Comparison of ENCODE assay signal across 13 cellular contexts in genomic region chr14:104139460-104140212, GRCh38. TPM values are rescaled to one million over a fixed set of nuclear protein-coding genes. Genes with fewer than 3 reads are reported as not detected.
DNase-seq lines count a peak whose midpoint lies in the region; ATAC-seq and TF ChIP-seq lines count a peak whose summit lies in the region.
"Had no signal": no experiment of that assay in that cellular context is flagged by ENCODE, and none has a peak within 500 bp of the region (broad histone marks: within the 10 kb centered on the region; RNA-seq: fewer than 3 reads in every experiment).

No MANE protein-coding gene starts in this region.

- H3K27ac Mint-ChIP-seq in activated CD4-positive, alpha-beta memory T cell treated with anti-CD3 and anti-CD28 coated beads, Interleukin-2, amount 10 ng/mL, durations not matched to agents 7 days and 5 days: no peak overlapping the region
- no peak overlapping the region for H3K27ac Mint-ChIP-seq in activated CD4-positive, alpha-beta memory T cell treated with anti-CD3 and anti-CD28 coated beads for 36 hours
- H3K27ac Mint-ChIP-seq: memory B cell had no signal

- peak overlapping the region; percentile 58 for H3K4me3 ChIP-seq in ectodermal cell (ENCODE audit: insufficient read depth, low read depth, low read length)
- peak overlapping the region; percentile 67 for H3K4me3 ChIP-seq in thoracic aorta

- intact Hi-C loops in activated CD4-positive, alpha-beta memory T cell treated with anti-CD3 and anti-CD28 coated beads for 36 hours (cut with micrococcal nuclease): loop anchor here (5.0 kb wide), 2 partner anchors 47 to 503 kb away; no protein-coding TSS in a partner anchor

- H3K4me1 Mint-ChIP-seq in activated CD4-positive, alpha-beta memory T cell treated with anti-CD3 and anti-CD28 coated beads, Interleukin-2, amount 10 ng/mL, durations not matched to agents 7 days and 5 days: peaks cover 10% of the 10 kb centered on the region
- H3K4me1 Mint-ChIP-seq in activated CD4-positive, alpha-beta memory T cell treated with anti-CD3 and anti-CD28 coated beads for 36 hours (ENCODE audit: low read depth): peaks cover 8% of the 10 kb centered on the region

- no peaks in the 10 kb centered on the region for H3K9me3 Mint-ChIP-seq in activated CD4-positive, alpha-beta memory T cell treated with anti-CD3 and anti-CD28 coated beads, Interleukin-2, amount 10 ng/mL, durations not matched to agents 7 days and 5 days
- no peaks in the 10 kb centered on the region for H3K9me3 Mint-ChIP-seq in activated CD4-positive, alpha-beta memory T cell treated with anti-CD3 and anti-CD28 coated beads for 36 hours
- H3K9me3 Mint-ChIP-seq: memory B cell had no signal

- peaks cover 63% of the 10 kb centered on the region for H3K27me3 ChIP-seq in ectodermal cell (ENCODE audit: control insufficient read depth, insufficient read depth, low read length, poor library complexity, severe bottlenecking)
- H3K27me3 ChIP-seq in thoracic aorta (replicated peaks; ENCODE audit: insufficient read depth): no peaks in the 10 kb centered on the region

- in situ Hi-C loops in GM13976 (cut with MboI; ENCODE audit: low sequenced_read_pairs, unreplicated experiment): no loop called here

- H3K36me3 Mint-ChIP-seq in activated CD4-positive, alpha-beta memory T cell treated with anti-CD3 and anti-CD28 coated beads, Interleukin-2, amount 10 ng/mL, durations not matched to agents 7 days and 5 days (ENCODE audit: low read depth): no peaks in the 10 kb centered on the region
- no peaks in the 10 kb centered on the region for H3K36me3 Mint-ChIP-seq in activated CD4-positive, alpha-beta memory T cell treated with anti-CD3 and anti-CD28 coated beads for 36 hours
- H3K36me3 Mint-ChIP-seq: memory B cell had no signal

- H3K4me3 Mint-ChIP-seq in activated CD4-positive, alpha-beta memory T cell treated with anti-CD3 and anti-CD28 coated beads, Interleukin-2, amount 10 ng/mL, durations not matched to agents 7 days and 5 days: peak overlapping the region; percentile 54
- H3K4me3 Mint-ChIP-seq in activated CD4-positive, alpha-beta memory T cell treated with anti-CD3 and anti-CD28 coated beads for 36 hours: no peak overlapping the region
- H3K4me3 Mint-ChIP-seq: memory B cell had no signal

- no peak for TF ChIP-seq CTCF in thoracic aorta (IDR thresholded peaks at IDR 0.05)
- no peak for TF ChIP-seq CTCF in GM13976 (IDR thresholded peaks at IDR 0.05; ENCODE audit: borderline replicate concordance, control extremely low read depth, extremely low read depth, insufficient read depth, missing control alignments)

- H3K36me3 ChIP-seq in ectodermal cell (ENCODE audit: control insufficient read depth, insufficient read depth, low read length): no peaks in the 10 kb centered on the region
- no peaks in the 10 kb centered on the region for H3K36me3 ChIP-seq in thoracic aorta
- H3K36me3 ChIP-seq: transverse colon had no signal

- H3K27ac ChIP-seq in ectodermal cell (ENCODE audit: insufficient read depth, low read depth, low read length, poor library complexity, severe bottlenecking) (no peak overlapping the region), thoracic aorta (no peak overlapping the region)

- H3K4me1 ChIP-seq in ectodermal cell (ENCODE audit: control insufficient read depth, insufficient read depth, low read length) (peaks cover 39% of the 10 kb centered on the region), thoracic aorta (ENCODE audit: control insufficient read depth in 1 of 2, low read depth in 2 of 2) (peaks cover 8 to 28% of the 10 kb centered on the region in 2 donors)

- H3K9me3 ChIP-seq in ectodermal cell (ENCODE audit: control insufficient read depth, low read length): no peaks in the 10 kb centered on the region
- H3K9me3 ChIP-seq in thoracic aorta: no peaks in the 10 kb centered on the region
- H3K9me3 ChIP-seq: transverse colon had no signal

- CTCF ChIA-PET in activated CD4-positive, alpha-beta memory T cell treated with anti-CD3 and anti-CD28 coated beads, Interleukin-2, amount 10 ng/mL, durations not matched to agents 7 days and 5 days (lab: Charles Lee): no interaction called here
- CTCF ChIA-PET in activated CD4-positive, alpha-beta memory T cell treated with anti-CD3 and anti-CD28 coated beads for 36 hours (lab: Charles Lee): interaction anchor here (0.6 to 1.0 kb wide), 2 partner anchors 86 to 425 kb away, joined by 6 read pairs; no protein-coding TSS in a partner anchor

- H3K27me3 Mint-ChIP-seq in activated CD4-positive, alpha-beta memory T cell treated with anti-CD3 and anti-CD28 coated beads, Interleukin-2, amount 10 ng/mL, durations not matched to agents 7 days and 5 days: peaks cover 27% of the 10 kb centered on the region
- peaks cover 28% of the 10 kb centered on the region for H3K27me3 Mint-ChIP-seq in activated CD4-positive, alpha-beta memory T cell treated with anti-CD3 and anti-CD28 coated beads for 36 hours

- POLR2A ChIA-PET in activated CD4-positive, alpha-beta memory T cell treated with anti-CD3 and anti-CD28 coated beads, Interleukin-2, amount 10 ng/mL, durations not matched to agents 7 days and 5 days (lab: Charles Lee): interaction anchor here (1.0 kb wide), 1 partner anchor 12 kb away, joined by 4 read pairs; no protein-coding TSS in a partner anchor
- POLR2A ChIA-PET in activated CD4-positive, alpha-beta memory T cell treated with anti-CD3 and anti-CD28 coated beads for 36 hours (lab: Charles Lee): interaction anchor here (1.1 kb wide), 1 partner anchor 194 kb away, joined by 3 read pairs; no protein-coding TSS in a partner anchor

- DNase-seq in activated CD4-positive, alpha-beta memory T cell treated with anti-CD3 and anti-CD28 coated beads, Interleukin-2, amount 10 ng/mL, durations not matched to agents 7 days and 5 days: no peak
- DNase-seq in activated CD4-positive, alpha-beta memory T cell treated with anti-CD3 and anti-CD28 coated beads for 36 hours: no peak
- DNase-seq in mesenteric fat pad (ENCODE audit: low spot score) (peak; percentile 76), thoracic aorta (ENCODE audit: low spot score) (no peak), pons (ENCODE audit: low spot score) (no peak), GM13976 (ENCODE audit: low spot score) (no peak)
- DNase-seq in stimulated activated CD4-positive, alpha-beta T cell treated with anti-CD3 and anti-CD28 coated beads, Interleukin-15, amount 100 ng/mL, for 24 hours: no peak
- DNase-seq: ACHN; activated CD4-positive, alpha-beta T cell treated with anti-CD3 and anti-CD28 coated beads for 4 hours; NCI-H2081 treated with DMSO at 0.1 percent for 48 hours; transverse colon had no signal

- 3% methylated on average over 14 of the region's 14 CpGs for WGBS in ectodermal cell, 2 experiments

- no peak for ATAC-seq in thoracic aorta (ENCODE audit: insufficient number of reproducible peaks, low FRiP score, low read depth)

RNA-seq across cellular contexts. Expression of gene KIF26A, which starts 1.2 kb away (rescaled TPM):
- total RNA-seq in activated CD4-positive, alpha-beta memory T cell treated with anti-CD3 and anti-CD28 coated beads, Interleukin-2, amount 10 ng/mL, durations not matched to agents 7 days and 5 days: 1 to 10 TPM; 7.7 to 7.9 TPM
- total RNA-seq in activated CD4-positive, alpha-beta memory T cell treated with anti-CD3 and anti-CD28 coated beads for 36 hours: under 1 TPM; 0.29 to 0.38 TPM
- 7.4 TPM for polyA plus RNA-seq in ectodermal cell (2013, experiment 1 of 4)
- 9.8 TPM for polyA plus RNA-seq in ectodermal cell (2013, experiment 2 of 4)
- polyA plus RNA-seq in ectodermal cell (2013, experiment 3 of 4): 8.6 TPM
- polyA plus RNA-seq in ectodermal cell (2013, experiment 4 of 4): 8.3 TPM
- total RNA-seq in mesenteric fat pad (3.2 TPM), thoracic aorta (1 to 10 TPM; 2.0 to 3.9 TPM)

RNA-seq across cellular contexts. Expression of gene ASPG, which starts 54.1 kb away (rescaled TPM):
- not detected for total RNA-seq in activated CD4-positive, alpha-beta memory T cell treated with anti-CD3 and anti-CD28 coated beads, Interleukin-2, amount 10 ng/mL, durations not matched to agents 7 days and 5 days
- total RNA-seq in activated CD4-positive, alpha-beta memory T cell treated with anti-CD3 and anti-CD28 coated beads for 36 hours: not detected
- 0.81 TPM for polyA plus RNA-seq in ectodermal cell (2013, experiment 1 of 4)
- polyA plus RNA-seq in ectodermal cell (2013, experiment 2 of 4): 0.48 TPM
- polyA plus RNA-seq in ectodermal cell (2013, experiment 3 of 4): 0.27 TPM
- polyA plus RNA-seq in ectodermal cell (2013, experiment 4 of 4): 0.93 TPM
- total RNA-seq in mesenteric fat pad (1.1 TPM), thoracic aorta (under 1 TPM; 0.14 to 0.35 TPM)
